ENCODE assay signal across 29 cellular contexts in the genomic region with DNA sequence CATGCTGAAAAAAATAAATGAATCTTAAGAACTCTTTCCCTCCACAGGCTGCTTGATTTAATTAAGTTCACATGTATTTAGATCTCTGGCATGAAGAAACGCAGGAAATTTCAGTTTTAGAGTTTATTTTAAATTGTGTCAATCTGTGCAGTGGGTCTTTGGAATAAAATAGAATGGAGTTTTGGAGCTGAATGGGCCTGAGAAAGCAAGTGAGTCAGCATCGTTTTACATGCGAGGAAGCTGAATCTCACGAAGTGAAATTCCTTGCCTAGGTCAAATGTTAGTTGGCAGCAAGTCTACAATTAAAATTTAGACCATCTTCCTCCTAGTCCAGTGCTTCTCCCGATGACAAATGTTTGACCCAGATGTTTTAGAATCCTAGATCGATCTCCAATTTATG. TPM values are rescaled to one million over a fixed set of nuclear protein-coding genes. Genes with fewer than 3 reads are reported as not detected.
DNase-seq lines count a peak whose midpoint lies in the region; ATAC-seq and TF ChIP-seq lines count a peak whose summit lies in the region.
"Had no signal": no experiment of that assay in that cellular context is flagged by ENCODE, and none has a peak within 500 bp of the region (broad histone marks: within the 10 kb centered on the region; RNA-seq: fewer than 3 reads in every experiment).

No MANE protein-coding gene starts in this region.

- no peaks in the 10 kb centered on the region for H3K36me3 ChIP-seq in adipocyte (ENCODE audit: control insufficient read depth, insufficient read depth, low read length, severe bottlenecking)
- H3K36me3 ChIP-seq in gastrocnemius medialis = no peaks in the 10 kb centered on the region
- H3K36me3 ChIP-seq: lower lobe of right lung, SJSA1, upper lobe of right lung had no signal

- POLR2A ChIA-PET in MCF 10A (lab: Yijun Ruan, JAX) = interaction anchor here (1.0 kb wide), 1 partner anchor 12 kb away, joined by 3 read pairs; no protein-coding TSS in a partner anchor

- no peak overlapping the region for H3K27ac Mint-ChIP-seq in MCF 10A (ENCODE audit: low read depth, unreplicated experiment)
- H3K27ac Mint-ChIP-seq: activated CD4-positive, alpha-beta memory T cell treated with anti-CD3 and anti-CD28 coated beads for 36 hours; activated naive CD4-positive, alpha-beta T cell treated with anti-CD3 and anti-CD28 coated beads, Interleukin-2, amount 50 U/mL, for 24 hours; activated T-helper 17 cell treated with anti-CD3 and anti-CD28 coated beads, Interleukin-2, amount 50 U/mL, for 72 hours; CD14-positive monocyte; natural killer cell treated with Interleukin-12 subunit alpha and Interleukin-12 subunit beta and Interleukin-15 and Interleukin-18, amount 100 ng/mL, for 72 hours; T-cell had no signal

- no peaks in the 10 kb centered on the region for H3K4me1 Mint-ChIP-seq in MCF 10A (ENCODE audit: insufficient read depth, unreplicated experiment)

- peak overlapping the region; percentile 21 for H3K9ac ChIP-seq in adipocyte (ENCODE audit: low read length)

- no peaks in the 10 kb centered on the region for H3K27me3 ChIP-seq in adipocyte (replicated peaks; ENCODE audit: control insufficient read depth, insufficient read depth, low read length)
- H3K27me3 ChIP-seq in gastrocnemius medialis = peaks cover 0 to 3% (median 0%) of the 10 kb centered on the region in 3 donors
- H3K27me3 ChIP-seq: upper lobe of right lung had no signal

- H3K27me3 Mint-ChIP-seq in MCF 10A (ENCODE audit: insufficient read depth, unreplicated experiment) = no peaks in the 10 kb centered on the region

- no peaks in the 10 kb centered on the region for H3K9me3 Mint-ChIP-seq in MCF 10A (ENCODE audit: unreplicated experiment)
- H3K9me3 Mint-ChIP-seq: activated CD4-positive, alpha-beta memory T cell treated with anti-CD3 and anti-CD28 coated beads for 36 hours; activated naive CD4-positive, alpha-beta T cell treated with anti-CD3 and anti-CD28 coated beads, Interleukin-2, amount 50 U/mL, for 24 hours; activated T-helper 17 cell treated with anti-CD3 and anti-CD28 coated beads, Interleukin-2, amount 50 U/mL, for 72 hours; CD14-positive monocyte; natural killer cell treated with Interleukin-12 subunit alpha and Interleukin-12 subunit beta and Interleukin-15 and Interleukin-18, amount 100 ng/mL, for 72 hours; T-cell had no signal

- TF ChIP-seq CTCF in foreskin fibroblast (IDR thresholded peaks at IDR 0.05; ENCODE audit: low read depth, low read length) = no peak
- TF ChIP-seq CTCF in MCF 10A (IDR thresholded peaks at IDR 0.05; ENCODE audit: unreplicated experiment) = no peak
- TF ChIP-seq CTCF in gastrocnemius medialis (IDR thresholded peaks at IDR 0.05 in 4 of 5, conservative IDR thresholded peaks at IDR 0.05 in 1 of 5) = no peak

- H3K4me3 ChIP-seq in adipocyte (ENCODE audit: low read length) (no peak overlapping the region), foreskin fibroblast (ENCODE audit: low read depth in 1 of 2, low read length in 2 of 2) (no peak overlapping the region), gastrocnemius medialis (no peak overlapping the region)
- H3K4me3 ChIP-seq: lower lobe of right lung, mucosa of descending colon, SJSA1, upper lobe of right lung had no signal

- no peak overlapping the region for H3K27ac ChIP-seq in gastrocnemius medialis
- H3K27ac ChIP-seq: lower lobe of right lung, SJSA1, upper lobe of right lung had no signal

- H3K36me3 Mint-ChIP-seq in MCF 10A (ENCODE audit: insufficient read depth, unreplicated experiment) = no peaks in the 10 kb centered on the region
- H3K36me3 Mint-ChIP-seq: activated CD4-positive, alpha-beta memory T cell treated with anti-CD3 and anti-CD28 coated beads for 36 hours; activated naive CD4-positive, alpha-beta T cell treated with anti-CD3 and anti-CD28 coated beads, Interleukin-2, amount 50 U/mL, for 24 hours; CD14-positive monocyte; natural killer cell treated with Interleukin-12 subunit alpha and Interleukin-12 subunit beta and Interleukin-15 and Interleukin-18, amount 100 ng/mL, for 72 hours; T-cell had no signal

- intact Hi-C loops in MCF 10A (cut with micrococcal nuclease) (no loop called here), gastrocnemius medialis (cut with DNase I; ENCODE audit: low total_unique reads) (no loop called here)

- no peak overlapping the region for H3K4me3 Mint-ChIP-seq in MCF 10A (ENCODE audit: unreplicated experiment)
- H3K4me3 Mint-ChIP-seq: activated CD4-positive, alpha-beta memory T cell treated with anti-CD3 and anti-CD28 coated beads for 36 hours; activated naive CD4-positive, alpha-beta T cell treated with anti-CD3 and anti-CD28 coated beads, Interleukin-2, amount 50 U/mL, for 24 hours; activated T-helper 17 cell treated with anti-CD3 and anti-CD28 coated beads, Interleukin-2, amount 50 U/mL, for 72 hours; CD14-positive monocyte; natural killer cell treated with Interleukin-12 subunit alpha and Interleukin-12 subunit beta and Interleukin-15 and Interleukin-18, amount 100 ng/mL, for 72 hours; T-cell had no signal

- no peak for ATAC-seq in gastrocnemius medialis
- no peak for ATAC-seq in GM19467 (IDR thresholded peaks at IDR 0.05; ENCODE audit: unreplicated experiment)
- ATAC-seq: activated CD4-positive, CD25-positive, alpha-beta regulatory T cell treated with anti-CD3 and anti-CD28 coated beads, Interleukin-2, amount 50 U/mL, for 24 hours; activated T-helper 17 cell treated with anti-CD3 and anti-CD28 coated beads, Interleukin-2, amount 50 U/mL, for 72 hours; lower lobe of right lung; mucosa of descending colon; natural killer cell treated with Interleukin-12 subunit alpha and Interleukin-12 subunit beta and Interleukin-15 and Interleukin-18, amount 100 ng/mL, for 72 hours; T-cell; upper lobe of right lung had no signal

- in situ Hi-C loops in gastrocnemius medialis (cut with MboI; ENCODE audit: low sequenced_read_pairs in 4 of 4) = no loop called here

- H3K9me3 ChIP-seq in adipocyte (ENCODE audit: control insufficient read depth, low read length) = no peaks in the 10 kb centered on the region
- H3K9me3 ChIP-seq in gastrocnemius medialis = no peaks in the 10 kb centered on the region
- H3K9me3 ChIP-seq: lower lobe of right lung, mucosa of descending colon, SJSA1, upper lobe of right lung had no signal

- DNase-seq in GM04503 (ENCODE audit: low read depth) (peak; percentile 45), adipocyte (ENCODE audit: low read depth) (no peak), foreskin fibroblast (peak; percentile 61 to 74), superior temporal gyrus (ENCODE audit: extremely low spot score) (peak; percentile 66), MCF 10A (ENCODE audit: unreplicated experiment) (no peak), SKM-1 treated with dmso at 0.1 percent for 144 hours (lab: John Stamatoyannopoulos, UW; ENCODE audit: unreplicated experiment) (no peak), gastrocnemius medialis (no peak)
- DNase-seq: activated CD4-positive, alpha-beta memory T cell treated with anti-CD3 and anti-CD28 coated beads for 36 hours; aorta; Calu3; DND-41; glutamatergic neuron; GOT3; IMR-90; lower lobe of right lung; mucosa of descending colon; NCI-H1092; NCI-H187 treated with DMSO at 0.1 percent for 48 hours; NCI-H526 treated with DMSO at 0.1 percent for 48 hours; small intestine; T-cell; upper lobe of right lung had no signal

- H3K4me1 ChIP-seq in adipocyte (ENCODE audit: control insufficient read depth, insufficient read depth, low read length) (peaks cover 16% of the 10 kb centered on the region), gastrocnemius medialis (no peaks in the 10 kb centered on the region)
- H3K4me1 ChIP-seq: SJSA1, upper lobe of right lung had no signal

- BruUV-seq in MCF 10A (replicated peaks; lab: Mats Ljungman, UMichigan) = no TSS peak

- CTCF ChIA-PET in MCF 10A (lab: Yijun Ruan, JAX) = no interaction called here

- no peak for TF ChIP-seq POLR2A in gastrocnemius medialis (IDR thresholded peaks at IDR 0.05)

RNA-seq across cellular contexts. Expression of a gene that starts 22.4 kb away (rescaled TPM):
- total RNA-seq in MCF 10A (2022) (15.4 and 17.2 TPM in 2 replicates), gastrocnemius medialis (under 1 TPM; 0.22 to 0.56 (median 0.39) TPM)

Comparison
In these comparisons a context has a peak if more than half of its experiments do, and no peak if none do; other contexts are left out.
1. DNase-seq: peak in GM04503 (single experiment), foreskin fibroblast (2 of 2) and superior temporal gyrus (single experiment); none in adipocyte (single experiment), MCF 10A (single experiment), SKM-1 treated with dmso at 0.1 percent for 144 hours (single experiment) and gastrocnemius medialis (0 of 2).
2. RNA of a gene that starts 22.4 kb away (total RNA-seq): 15.4 to 17.2 TPM in MCF 10A; 0.22 to 0.56 TPM in gastrocnemius medialis; every median in the first group is over 10 times any median in the second.